23 cellular contexts compared by ENCODE assay signal in the genomic region with DNA sequence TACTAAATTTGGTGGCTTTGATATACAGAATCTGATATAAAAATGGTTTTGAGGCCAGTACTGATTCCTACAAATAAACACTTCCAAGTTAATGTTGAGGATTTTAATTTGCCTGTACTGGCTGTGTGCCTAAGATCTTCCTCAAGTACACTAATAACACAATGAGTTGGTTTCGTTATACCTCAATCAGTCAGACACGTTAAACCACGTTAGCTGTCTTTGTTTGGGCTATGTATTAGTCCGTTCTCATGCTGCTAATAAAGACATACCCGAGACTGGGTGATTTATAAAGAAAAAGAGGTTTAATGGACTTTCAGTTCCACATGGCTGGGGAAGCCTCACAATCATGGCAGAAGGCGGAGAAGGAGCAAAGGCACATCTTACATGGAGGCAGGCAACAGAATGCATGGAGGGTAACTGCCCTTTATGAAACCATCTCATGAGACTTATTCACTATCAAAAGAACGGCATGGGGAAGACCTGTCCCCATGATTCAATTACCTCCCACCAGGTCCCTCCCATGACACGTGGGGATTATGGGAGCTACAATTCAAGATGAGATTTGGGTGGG. TPM values are rescaled to one million over a fixed set of nuclear protein-coding genes. Genes with fewer than 3 reads are reported as not detected.
DNase-seq lines count a peak whose midpoint lies in the region; ATAC-seq and TF ChIP-seq lines count a peak whose summit lies in the region.
"Had no signal": no experiment of that assay in that cellular context is flagged by ENCODE, and none has a peak within 500 bp of the region (broad histone marks: within the 10 kb centered on the region; RNA-seq: fewer than 3 reads in every experiment).

No MANE protein-coding gene starts in this region.

- CTCF ChIA-PET in activated CD4-positive, alpha-beta T cell treated with anti-CD3 and anti-CD28 coated beads for 36 hours (lab: Charles Lee): interaction anchor here (0.5 to 5.2 kb wide), 6 partner anchors 12 to 78 kb away, joined by 3 to 48 read pairs (median 4); no protein-coding TSS in a partner anchor
- CTCF ChIA-PET in activated CD4-positive, alpha-beta T cell treated with anti-CD3 and anti-CD28 coated beads, Interleukin-2, amount 10 ng/mL, durations not matched to agents 7 days and 5 days (lab: Charles Lee): interaction anchor here (1.1 to 1.2 kb wide), 2 partner anchors 13 to 31 kb away, joined by 3 to 5 read pairs; no protein-coding TSS in a partner anchor
- CTCF ChIA-PET in Calu3 (lab: Charles Lee): no interaction called here

- no peaks in the 10 kb centered on the region for H3K27me3 Mint-ChIP-seq in activated CD4-positive, alpha-beta T cell treated with anti-CD3 and anti-CD28 coated beads for 36 hours
- no peaks in the 10 kb centered on the region for H3K27me3 Mint-ChIP-seq in activated CD4-positive, alpha-beta T cell treated with anti-CD3 and anti-CD28 coated beads, Interleukin-2, amount 10 ng/mL, durations not matched to agents 7 days and 5 days
- H3K27me3 Mint-ChIP-seq in Calu3 (ENCODE audit: unreplicated experiment) (no peaks in the 10 kb centered on the region), HFFc6 (ENCODE audit: insufficient read depth) (peaks cover 5% of the 10 kb centered on the region), endothelial cell (ENCODE audit: unreplicated experiment) (peaks cover 6% of the 10 kb centered on the region), CD14-positive monocyte (ENCODE audit: low read depth in 3 of 3) (peaks cover 0 to 2% (median 1%) of the 10 kb centered on the region in 3 donors)
- H3K27me3 Mint-ChIP-seq: CD8-positive, alpha-beta memory T cell had no signal

- H3K4me1 Mint-ChIP-seq in activated CD4-positive, alpha-beta T cell treated with anti-CD3 and anti-CD28 coated beads for 36 hours: peaks cover 18% of the 10 kb centered on the region
- H3K4me1 Mint-ChIP-seq in activated CD4-positive, alpha-beta T cell treated with anti-CD3 and anti-CD28 coated beads, Interleukin-2, amount 10 ng/mL, durations not matched to agents 7 days and 5 days: peaks cover 5% of the 10 kb centered on the region
- peaks cover 37% of the 10 kb centered on the region for H3K4me1 Mint-ChIP-seq in Calu3 (ENCODE audit: low read depth, unreplicated experiment)
- peaks cover 46% of the 10 kb centered on the region for H3K4me1 Mint-ChIP-seq in HFFc6 (ENCODE audit: low read depth)
- H3K4me1 Mint-ChIP-seq in endothelial cell (ENCODE audit: unreplicated experiment): no peaks in the 10 kb centered on the region
- peaks cover 9% of the 10 kb centered on the region for H3K4me1 Mint-ChIP-seq in CD14-positive monocyte
- H3K4me1 Mint-ChIP-seq: H9 had no signal

- peak; percentile 74 for ATAC-seq in activated CD4-positive, alpha-beta T cell treated with anti-CD3 and anti-CD28 coated beads for 36 hours
- ATAC-seq: Right ventricle myocardium inferior had no signal

- no peaks in the 10 kb centered on the region for H3K36me3 ChIP-seq in MM.1S (replicated peaks; ENCODE audit: insufficient read depth, low read length)

- H4K20me1 ChIP-seq in MM.1S (ENCODE audit: insufficient read depth, low read length): no peaks in the 10 kb centered on the region

- H3K4me3 Mint-ChIP-seq in activated CD4-positive, alpha-beta T cell treated with anti-CD3 and anti-CD28 coated beads for 36 hours: no peak overlapping the region
- no peak overlapping the region for H3K4me3 Mint-ChIP-seq in activated CD4-positive, alpha-beta T cell treated with anti-CD3 and anti-CD28 coated beads, Interleukin-2, amount 10 ng/mL, durations not matched to agents 7 days and 5 days
- H3K4me3 Mint-ChIP-seq in Calu3 (ENCODE audit: low read depth, unreplicated experiment) (no peak overlapping the region), HFFc6 (no peak overlapping the region), endothelial cell (ENCODE audit: unreplicated experiment) (peak overlapping the region; percentile 62), CD14-positive monocyte (no peak overlapping the region)
- H3K4me3 Mint-ChIP-seq: CD8-positive, alpha-beta memory T cell; H9 had no signal

- peaks cover 16% of the 10 kb centered on the region for H3K9me3 Mint-ChIP-seq in activated CD4-positive, alpha-beta T cell treated with anti-CD3 and anti-CD28 coated beads for 36 hours (ENCODE audit: low read depth)
- peaks cover 20% of the 10 kb centered on the region for H3K9me3 Mint-ChIP-seq in activated CD4-positive, alpha-beta T cell treated with anti-CD3 and anti-CD28 coated beads, Interleukin-2, amount 10 ng/mL, durations not matched to agents 7 days and 5 days
- H3K9me3 Mint-ChIP-seq in Calu3 (ENCODE audit: low read depth, unreplicated experiment): peaks cover 8% of the 10 kb centered on the region
- peaks cover 19% of the 10 kb centered on the region for H3K9me3 Mint-ChIP-seq in HFFc6
- H3K9me3 Mint-ChIP-seq in endothelial cell (ENCODE audit: unreplicated experiment): peaks cover 8% of the 10 kb centered on the region
- H3K9me3 Mint-ChIP-seq in CD14-positive monocyte: peaks cover 19 to 33% (median 21%) of the 10 kb centered on the region in 7 donors

- H3K4me1 ChIP-seq in MM.1S (ENCODE audit: low read length): no peaks in the 10 kb centered on the region
- H3K4me1 ChIP-seq: SJSA1 had no signal

- no peak overlapping the region for H3K4me2 ChIP-seq in MM.1S (ENCODE audit: low read depth, low read length)
- H3K4me2 ChIP-seq: KMS-11 had no signal

- no peaks in the 10 kb centered on the region for H3K9me3 ChIP-seq in MM.1S (replicated peaks; ENCODE audit: insufficient read depth, low read length)

- H3K27ac Mint-ChIP-seq in activated CD4-positive, alpha-beta T cell treated with anti-CD3 and anti-CD28 coated beads for 36 hours: no peak overlapping the region
- no peak overlapping the region for H3K27ac Mint-ChIP-seq in activated CD4-positive, alpha-beta T cell treated with anti-CD3 and anti-CD28 coated beads, Interleukin-2, amount 10 ng/mL, durations not matched to agents 7 days and 5 days
- peak overlapping the region; percentile 59 for H3K27ac Mint-ChIP-seq in Calu3 (ENCODE audit: unreplicated experiment)
- H3K27ac Mint-ChIP-seq in HFFc6: peak overlapping the region; percentile 18; the same call in 1 of the 2 replicates
- no peak overlapping the region for H3K27ac Mint-ChIP-seq in endothelial cell (ENCODE audit: unreplicated experiment)
- H3K27ac Mint-ChIP-seq in CD14-positive monocyte: no peak overlapping the region
- H3K27ac Mint-ChIP-seq: CD8-positive, alpha-beta memory T cell; H9 had no signal

- no TSS peak for BruUV-seq in Calu3 (replicated peaks; lab: Mats Ljungman, UMichigan)

- H2AFZ ChIP-seq in MM.1S (ENCODE audit: low read length): no peak overlapping the region
- H2AFZ ChIP-seq: GM23248 had no signal

- H3K36me3 Mint-ChIP-seq in activated CD4-positive, alpha-beta T cell treated with anti-CD3 and anti-CD28 coated beads for 36 hours (ENCODE audit: low read depth): peaks cover 13% of the 10 kb centered on the region
- H3K36me3 Mint-ChIP-seq in activated CD4-positive, alpha-beta T cell treated with anti-CD3 and anti-CD28 coated beads, Interleukin-2, amount 10 ng/mL, durations not matched to agents 7 days and 5 days (ENCODE audit: low read depth): peaks cover 9% of the 10 kb centered on the region
- H3K36me3 Mint-ChIP-seq in Calu3 (ENCODE audit: insufficient read depth, unreplicated experiment) (peaks cover 34% of the 10 kb centered on the region), HFFc6 (ENCODE audit: low read depth) (peaks cover 78% of the 10 kb centered on the region), endothelial cell (ENCODE audit: low read depth, unreplicated experiment) (peaks cover 36% of the 10 kb centered on the region), CD14-positive monocyte (peaks cover 3 to 9% of the 10 kb centered on the region in 2 donors)

- no peaks in the 10 kb centered on the region for H3K79me2 ChIP-seq in MM.1S (ENCODE audit: low read length)

- intact Hi-C loops in activated CD4-positive, alpha-beta T cell treated with anti-CD3 and anti-CD28 coated beads for 36 hours (cut with DNase I, micrococcal nuclease): no loop called here
- intact Hi-C loops in Calu3 (cut with micrococcal nuclease; ENCODE audit: unreplicated experiment) (no loop called here), CD14-positive monocyte (cut with micrococcal nuclease) (no loop called here)

- no peaks in the 10 kb centered on the region for H3K9me2 ChIP-seq in MM.1S (replicated peaks; ENCODE audit: insufficient read depth, low read length)

- no peak for TF ChIP-seq CTCF in Calu3 (IDR thresholded peaks at IDR 0.05; ENCODE audit: unreplicated experiment)
- TF ChIP-seq CTCF in HFFc6 (IDR thresholded peaks at IDR 0.05): no peak
- TF ChIP-seq CTCF in endothelial cell (IDR thresholded peaks at IDR 0.05; ENCODE audit: unreplicated experiment): no peak
- no peak for TF ChIP-seq CTCF in MM.1S (IDR thresholded peaks at IDR 0.05; ENCODE audit: low read length)
- TF ChIP-seq CTCF in CD14-positive monocyte (IDR thresholded peaks at IDR 0.05): no peak

- no peaks in the 10 kb centered on the region for H3K27me3 ChIP-seq in MM.1S (replicated peaks; ENCODE audit: insufficient read depth, low read length)
- H3K27me3 ChIP-seq: SJSA1 had no signal

- no peak overlapping the region for H3K9ac ChIP-seq in MM.1S (ENCODE audit: low read length)
- H3K9ac ChIP-seq: GM23248, KMS-11 had no signal

- H3K27ac ChIP-seq in MM.1S (ENCODE audit: low read length): no peak overlapping the region
- H3K27ac ChIP-seq: GM23248, KMS-11, SJSA1 had no signal

- DNase-seq in activated CD4-positive, alpha-beta T cell treated with anti-CD3 and anti-CD28 coated beads for 36 hours: no peak
- DNase-seq in activated CD4-positive, alpha-beta T cell treated with anti-CD3 and anti-CD28 coated beads, Interleukin-2, amount 10 ng/mL, durations not matched to agents 7 days and 5 days: no peak
- DNase-seq in Calu3 (no peak), HFFc6 (no peak), endothelial cell (ENCODE audit: low spot score) (no peak), MM.1S (no peak), CD14-positive monocyte (ENCODE audit: low spot score) (no peak), hypothalamus (lab: John Stamatoyannopoulos, UW) (no peak)
- DNase-seq: AML-193; C1 segment of cervical spinal cord; CD8-positive, alpha-beta memory T cell; GM23248; H9; MV-4-11; NCI-H1417; NCI-H1694 treated with DMSO at 0.1 percent for 48 hours; NCI-H2081 treated with DMSO at 0.1 percent for 48 hours; NCI-H2171 treated with DMSO at 0.1 percent for 48 hours; NCI-H526; OCI-M1 had no signal

- POLR2A ChIA-PET in activated CD4-positive, alpha-beta T cell treated with anti-CD3 and anti-CD28 coated beads for 36 hours (lab: Charles Lee): interaction anchor here (0.7 kb wide), 1 partner anchor 47 kb away, joined by 3 read pairs; no protein-coding TSS in a partner anchor
- POLR2A ChIA-PET in activated CD4-positive, alpha-beta T cell treated with anti-CD3 and anti-CD28 coated beads, Interleukin-2, amount 10 ng/mL, durations not matched to agents 7 days and 5 days (lab: Charles Lee): no interaction called here

- no peak overlapping the region for H3K4me3 ChIP-seq in MM.1S (ENCODE audit: low read length)
- H3K4me3 ChIP-seq: GM23248, SJSA1 had no signal

- no peaks in the 10 kb centered on the region for H3F3A ChIP-seq in MM.1S (ENCODE audit: insufficient read depth, low read length)

RNA-seq across cellular contexts. Expression of gene NT5E, which starts 46.2 kb away (rescaled TPM):
- 1 to 10 TPM; 3.8 to 4.9 TPM for total RNA-seq in activated CD4-positive, alpha-beta T cell treated with anti-CD3 and anti-CD28 coated beads for 36 hours
- 1 to 10 TPM; 6.1 to 7.2 TPM for total RNA-seq in activated CD4-positive, alpha-beta T cell treated with anti-CD3 and anti-CD28 coated beads, Interleukin-2, amount 10 ng/mL, durations not matched to agents 7 days and 5 days
- total RNA-seq in Calu3 (2022) (52.8 and 76.5 TPM in 2 replicates), endothelial cell (ENCODE audit: unreplicated experiment) (47.1 TPM)
- 100 to 1,000 TPM; 263 to 375 (median 316) TPM for total RNA-seq in HFFc6 (2021; fragmentation: NEBNext Ultra II Directional; extraction: Animal tissue kit (Norgen Biotek cat#: 25700))
- polyA plus RNA-seq in CD14-positive monocyte: under 1 TPM; 0.14 to 0.18 TPM

Comparison
In these comparisons a context has a peak if more than half of its experiments do, and no peak if none do; other contexts are left out.
1. H3K27ac Mint-ChIP-seq: peak in Calu3 (single experiment) and HFFc6 (single experiment); none in activated CD4-positive, alpha-beta T cell treated with anti-CD3 and anti-CD28 coated beads for 36 hours (single experiment), activated CD4-positive, alpha-beta T cell treated with anti-CD3 and anti-CD28 coated beads, Interleukin-2, amount 10 ng/mL, durations not matched to agents 7 days and 5 days (single experiment), endothelial cell (single experiment) and CD14-positive monocyte (0 of 7).